In genomic region chr3:16896820-16897219, GRCh38 we compare ENCODE assay signal across 16 cellular contexts. TPM values are rescaled to one million over a fixed set of nuclear protein-coding genes. Genes with fewer than 3 reads are reported as not detected.
DNase-seq lines count a peak whose midpoint lies in the region; ATAC-seq and TF ChIP-seq lines count a peak whose summit lies in the region.
"Had no signal": no experiment of that assay in that cellular context is flagged by ENCODE, and none has a peak within 500 bp of the region (broad histone marks: within the 10 kb centered on the region; RNA-seq: fewer than 3 reads in every experiment).

No MANE protein-coding gene starts in this region.

- TF ChIP-seq POLR2A in heart left ventricle (IDR thresholded peaks at IDR 0.05): no peak
- TF ChIP-seq POLR2A in body of pancreas (IDR thresholded peaks at IDR 0.05): no peak

- peak in 1 of 4 donors; percentile 28 for ATAC-seq in heart left ventricle
- no peak for ATAC-seq in body of pancreas

- H3K27me3 ChIP-seq in heart left ventricle: no peaks in the 10 kb centered on the region
- H3K27me3 ChIP-seq in body of pancreas: no peaks in the 10 kb centered on the region
- no peaks in the 10 kb centered on the region for H3K27me3 ChIP-seq in skeletal muscle tissue (ENCODE audit: control insufficient read depth in 3 of 3, insufficient read depth in 3 of 3, low read length in 3 of 3)
- H3K27me3 ChIP-seq: breast epithelium had no signal

- peak overlapping the region in 11 of 12 donors; percentile 21 to 79 (median 63) for H3K27ac ChIP-seq in heart left ventricle
- peak overlapping the region in 3 of 4 donors; percentile 50 to 65 (median 64) for H3K27ac ChIP-seq in body of pancreas
- H3K27ac ChIP-seq in skeletal muscle tissue (ENCODE audit: low read depth, low read length): peak overlapping the region; percentile 10
- H3K27ac ChIP-seq: breast epithelium, KMS-11, PC-9 had no signal

- peaks cover 0 to 62% (median 29%) of the 10 kb centered on the region in 12 donors for H3K4me1 ChIP-seq in heart left ventricle
- peaks cover 58% of the 10 kb centered on the region for H3K4me1 ChIP-seq in body of pancreas
- peaks cover 40 to 60% (median 56%) of the 10 kb centered on the region in 3 donors for H3K4me1 ChIP-seq in skeletal muscle tissue (ENCODE audit: control insufficient read depth in 3 of 3, insufficient read depth in 3 of 3, low read length in 3 of 3)
- H3K4me1 ChIP-seq: breast epithelium had no signal

- H3K4me3 ChIP-seq in heart left ventricle (peak overlapping the region in 2 of 12 donors; percentile 5 to 11), body of pancreas (no peak overlapping the region), skeletal muscle tissue (ENCODE audit: low read length in 3 of 3) (no peak overlapping the region)
- H3K4me3 ChIP-seq: breast epithelium, PC-9 had no signal

- intact Hi-C loops in heart left ventricle (cut with DNase I) (loop anchor here in 3 of 10 donors (5.0 kb wide), 3 partner anchors 130 to 240 kb away; no protein-coding TSS in a partner anchor), cardiac septum (cut with DNase I) (no loop called here), body of pancreas (cut with DNase I) (no loop called here)

- H3K36me3 ChIP-seq in heart left ventricle: no peaks in the 10 kb centered on the region
- no peaks in the 10 kb centered on the region for H3K36me3 ChIP-seq in body of pancreas (replicated peaks in 1 of 2; ENCODE audit: insufficient read depth in 1 of 2, low read depth in 2 of 2)
- H3K36me3 ChIP-seq in skeletal muscle tissue (ENCODE audit: control insufficient read depth in 3 of 3, insufficient read depth in 3 of 3, low read length in 3 of 3): no peaks in the 10 kb centered on the region
- H3K36me3 ChIP-seq: breast epithelium had no signal

- no peaks in the 10 kb centered on the region for H3K9me3 ChIP-seq in heart left ventricle
- no peaks in the 10 kb centered on the region for H3K9me3 ChIP-seq in body of pancreas
- no peaks in the 10 kb centered on the region for H3K9me3 ChIP-seq in skeletal muscle tissue (ENCODE audit: control insufficient read depth in 3 of 3, low read length in 3 of 3)
- H3K9me3 ChIP-seq: breast epithelium had no signal

- WGBS in heart left ventricle, 4 donors: 40 to 57% (median 48%) methylated on average over 5 of the region's 5 CpGs
- WGBS in body of pancreas, 2 donors: 15% methylated on average over 5 of the region's 5 CpGs

- no peak for TF ChIP-seq CTCF in heart left ventricle (IDR thresholded peaks at IDR 0.05)
- TF ChIP-seq CTCF in body of pancreas (IDR thresholded peaks at IDR 0.05): no peak

- DNase-seq in heart left ventricle: no peak
- no peak for DNase-seq in cardiac septum (ENCODE audit: low spot score)
- DNase-seq in NCI-H524 (lab: John Stamatoyannopoulos, UW): peak; percentile 59 to 79
- DNase-seq in body of pancreas: no peak
- DNase-seq in NCI-H2029 (lab: John Stamatoyannopoulos, UW): no peak
- DNase-seq in GF-D8 (lab: John Stamatoyannopoulos, UW): no peak
- DNase-seq in NCI-H128 (lab: John Stamatoyannopoulos, UW; ENCODE audit: unreplicated experiment): no peak
- DNase-seq: activated effector memory CD4-positive, alpha-beta T cell treated with Interleukin-2 at 50 U/mL for 16 hours; DMS79; effector CD8-positive, alpha-beta T cell; NCI-H1436; PC-9; stimulated activated CD4-positive, alpha-beta T cell treated with anti-CD3 and anti-CD28 coated beads, Interleukin-12 subunit alpha, Interleukin-12 subunit beta, amount 100 ng/mL, for 4 hours had no signal

- peak overlapping the region in 1 of 3 donors; percentile 5 for H3K9ac ChIP-seq in skeletal muscle tissue (ENCODE audit: low read depth in 1 of 3, low read length in 3 of 3)
- H3K9ac ChIP-seq: KMS-11 had no signal

RNA-seq across cellular contexts. Expression of gene PLCL2, which starts 12.1 kb away (rescaled TPM):
- total RNA-seq in heart left ventricle (10 to 100 TPM; 47.1 to 80.9 (median 54.7) TPM), cardiac septum (27.0 TPM), body of pancreas (10 to 100 TPM; 13.7 to 25.7 TPM), skeletal muscle tissue (83.5 TPM)
- polyA plus RNA-seq in heart left ventricle: 10 to 100 TPM; 10.4 to 21.1 TPM

Comparison
In these comparisons a context has a peak if more than half of its experiments do, and no peak if none do; other contexts are left out.
1. DNase-seq: peak in NCI-H524 (2 of 2); none in heart left ventricle (0 of 5), cardiac septum (single experiment), body of pancreas (0 of 4), NCI-H2029 (single experiment), GF-D8 (single experiment) and NCI-H128 (single experiment).
2. H3K27ac ChIP-seq: peak in every context shown above with its lines; median percentile 64 in body of pancreas; 63 in heart left ventricle; 10 in skeletal muscle tissue.